ENCODE assay signal across 1 cellular context in the genomic region with DNA sequence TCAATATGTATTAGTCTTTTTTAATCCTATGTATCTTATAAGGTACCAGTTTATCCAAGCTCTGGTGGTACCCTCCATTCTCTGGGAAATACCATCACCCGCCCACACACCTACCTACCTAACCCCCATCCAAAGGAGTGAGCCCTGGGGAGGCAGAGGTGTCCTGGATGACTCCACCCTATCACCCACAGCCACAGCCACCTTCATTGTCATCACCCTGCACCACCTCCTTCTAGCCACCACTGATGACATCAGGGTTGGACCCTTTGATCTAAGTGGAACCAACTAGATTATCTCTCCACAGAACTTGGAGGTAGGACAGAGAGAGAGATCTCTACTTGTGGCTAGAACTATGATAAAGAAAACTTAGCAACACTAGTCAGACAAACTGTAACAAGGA.
TF ChIP-seq lines count a peak whose summit lies in the region.

No MANE protein-coding gene starts in this region.

TF ChIP-seq in A549, 52 proteins besides CTCF, POLR2A, EP300 and RAD21 (continued from another document):
- no peak for TF ChIP-seq ZFP36 (IDR thresholded peaks at IDR 0.05; ENCODE audit: borderline replicate concordance, partially characterized antibody)
- TF ChIP-seq, protein P1, sequence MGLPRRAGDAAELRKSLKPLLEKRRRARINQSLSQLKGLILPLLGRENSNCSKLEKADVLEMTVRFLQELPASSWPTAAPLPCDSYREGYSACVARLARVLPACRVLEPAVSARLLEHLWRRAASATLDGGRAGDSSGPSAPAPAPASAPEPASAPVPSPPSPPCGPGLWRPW (IDR thresholded peaks at IDR 0.05) = no peak
TF ChIP-seq in A549: peak in this region for 0.
